Comparison of ENCODE assay signal across 8 cellular contexts in genomic region chr11:695606-696381, GRCh38. TPM values are rescaled to one million over a fixed set of nuclear protein-coding genes. Genes with fewer than 3 reads are reported as not detected.
DNase-seq lines count a peak whose midpoint lies in the region; ATAC-seq and TF ChIP-seq lines count a peak whose summit lies in the region.

Gene TMEM80 (plus strand): TSS chr11:695816. CDS start chr11:695828, 12 bp downstream.

- peaks cover 58% of the 10 kb centered on the region for H3K4me1 Mint-ChIP-seq in dendritic cell treated with granulocyte-macrophage colony-stimulating factor and Interleukin-4, amounts not matched to agents 40 ng/mL and 50 ng/mL, for 4 days (ENCODE audit: low read depth)

- peak; percentile 58 for ATAC-seq in HG03460 (IDR thresholded peaks at IDR 0.05; ENCODE audit: unreplicated experiment)
- peak; percentile 89 for ATAC-seq in left lung

- H3K4me1 ChIP-seq in left lung: peaks cover 17 to 58% of the 10 kb centered on the region in 2 donors

- peak; percentile 88 to 92 for DNase-seq in AML-193 (lab: John Stamatoyannopoulos, UW)
- DNase-seq in GM19240 (ENCODE audit: insufficient read length, low spot score): peak; percentile 61
- peak; percentile 98 for DNase-seq in NCI-H526 treated with DMSO at 0.1 percent for 48 hours (lab: John Stamatoyannopoulos, UW)
- DNase-seq in activated CD4-positive, alpha-beta T cell treated with anti-CD3 and anti-CD28 coated beads, Interleukin-2, amount 50 U/mL, for 1 hour: peak; percentile 96
- DNase-seq in left lung: peak; percentile 98 to 99
- peak; percentile 98 for DNase-seq in stimulated activated CD4-positive, alpha-beta T cell treated with anti-CD3 and anti-CD28 coated beads, Interleukin-2, amount 100 ng/mL, for 48 hours

- no peaks in the 10 kb centered on the region for H3K27me3 ChIP-seq in left lung

- H3K4me3 ChIP-seq in left lung: peak within 1 kb of the TSS; percentile 77 to 95

- intact Hi-C loops in dendritic cell treated with granulocyte-macrophage colony-stimulating factor and Interleukin-4, amounts not matched to agents 40 ng/mL and 50 ng/mL, for 4 days (cut with micrococcal nuclease): loop anchor here (2.0 kb wide), 1 partner anchor 79 kb away; no protein-coding TSS in a partner anchor
- intact Hi-C loops in left lung (cut with DNase I): no loop called here

- TF ChIP-seq CTCF in left lung (IDR thresholded peaks at IDR 0.05): no peak

- H3K9me3 ChIP-seq in left lung: no peaks in the 10 kb centered on the region

- H3K27ac Mint-ChIP-seq in dendritic cell treated with granulocyte-macrophage colony-stimulating factor and Interleukin-4, amounts not matched to agents 40 ng/mL and 50 ng/mL, for 4 days: peak within 1 kb of the TSS; percentile 98

- no peaks in the 10 kb centered on the region for H3K9me3 Mint-ChIP-seq in dendritic cell treated with granulocyte-macrophage colony-stimulating factor and Interleukin-4, amounts not matched to agents 40 ng/mL and 50 ng/mL, for 4 days

- peak within 1 kb of the TSS; percentile 100 for H3K27ac ChIP-seq in left lung

- H3K36me3 Mint-ChIP-seq in dendritic cell treated with granulocyte-macrophage colony-stimulating factor and Interleukin-4, amounts not matched to agents 40 ng/mL and 50 ng/mL, for 4 days (ENCODE audit: low read depth): peaks cover 38% of the 10 kb centered on the region

- peaks cover 0 to 23% of the 10 kb centered on the region in 2 donors for H3K36me3 ChIP-seq in left lung

- no peaks in the 10 kb centered on the region for H3K27me3 Mint-ChIP-seq in dendritic cell treated with granulocyte-macrophage colony-stimulating factor and Interleukin-4, amounts not matched to agents 40 ng/mL and 50 ng/mL, for 4 days

- H3K4me3 Mint-ChIP-seq in dendritic cell treated with granulocyte-macrophage colony-stimulating factor and Interleukin-4, amounts not matched to agents 40 ng/mL and 50 ng/mL, for 4 days: peak within 1 kb of the TSS; percentile 76

RNA-seq across cellular contexts. Expression of gene TMEM80, which starts in this region (rescaled TPM):
- total RNA-seq in left lung: 10 to 100 TPM; 23.6 to 25.2 TPM

Comparison
In these comparisons a context has a peak if more than half of its experiments do, and no peak if none do; other contexts are left out.
1. Peak in every context shown above with its lines: DNase-seq, ATAC-seq, H3K4me3 ChIP-seq and H3K27ac ChIP-seq.